1 cellular context compared by ENCODE assay signal in genomic region chr16:15949210-15950166, GRCh38.
TF ChIP-seq lines count a peak whose summit lies in the region.

Gene ABCC1, plus strand, starts transcription at chr16:15949616. Its CDS starts 136 bp downstream, at chr16:15949752.

TF ChIP-seq in HepG2, 621 proteins besides CTCF, POLR2A, EP300 and RAD21 (continued from another document and continues in another):
- TF ChIP-seq, protein P1, sequence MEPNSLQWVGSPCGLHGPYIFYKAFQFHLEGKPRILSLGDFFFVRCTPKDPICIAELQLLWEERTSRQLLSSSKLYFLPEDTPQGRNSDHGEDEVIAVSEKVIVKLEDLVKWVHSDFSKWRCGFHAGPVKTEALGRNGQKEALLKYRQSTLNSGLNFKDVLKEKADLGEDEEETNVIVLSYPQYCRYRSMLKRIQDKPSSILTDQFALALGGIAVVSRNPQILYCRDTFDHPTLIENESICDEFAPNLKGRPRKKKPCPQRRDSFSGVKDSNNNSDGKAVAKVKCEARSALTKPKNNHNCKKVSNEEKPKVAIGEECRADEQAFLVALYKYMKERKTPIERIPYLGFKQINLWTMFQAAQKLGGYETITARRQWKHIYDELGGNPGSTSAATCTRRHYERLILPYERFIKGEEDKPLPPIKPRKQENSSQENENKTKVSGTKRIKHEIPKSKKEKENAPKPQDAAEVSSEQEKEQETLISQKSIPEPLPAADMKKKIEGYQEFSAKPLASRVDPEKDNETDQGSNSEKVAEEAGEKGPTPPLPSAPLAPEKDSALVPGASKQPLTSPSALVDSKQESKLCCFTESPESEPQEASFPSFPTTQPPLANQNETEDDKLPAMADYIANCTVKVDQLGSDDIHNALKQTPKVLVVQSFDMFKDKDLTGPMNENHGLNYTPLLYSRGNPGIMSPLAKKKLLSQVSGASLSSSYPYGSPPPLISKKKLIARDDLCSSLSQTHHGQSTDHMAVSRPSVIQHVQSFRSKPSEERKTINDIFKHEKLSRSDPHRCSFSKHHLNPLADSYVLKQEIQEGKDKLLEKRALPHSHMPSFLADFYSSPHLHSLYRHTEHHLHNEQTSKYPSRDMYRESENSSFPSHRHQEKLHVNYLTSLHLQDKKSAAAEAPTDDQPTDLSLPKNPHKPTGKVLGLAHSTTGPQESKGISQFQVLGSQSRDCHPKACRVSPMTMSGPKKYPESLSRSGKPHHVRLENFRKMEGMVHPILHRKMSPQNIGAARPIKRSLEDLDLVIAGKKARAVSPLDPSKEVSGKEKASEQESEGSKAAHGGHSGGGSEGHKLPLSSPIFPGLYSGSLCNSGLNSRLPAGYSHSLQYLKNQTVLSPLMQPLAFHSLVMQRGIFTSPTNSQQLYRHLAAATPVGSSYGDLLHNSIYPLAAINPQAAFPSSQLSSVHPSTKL (CRISPR knock-in tag; IDR thresholded peaks at IDR 0.05), result no peak
- TF ChIP-seq ZBTB7A (CRISPR knock-in tag; IDR thresholded peaks at IDR 0.05) (0 out of 2 replicates have a peak, but pooled peaks have one; percentile 52), HOXA3 (CRISPR knock-in tag; IDR thresholded peaks at IDR 0.05) (peak; percentile 41; the same call in 1 of the 2 replicates), SNRNP70 (IDR thresholded peaks at IDR 0.05; ENCODE audit: low read depth, low read length) (no peak), ZNF557 (CRISPR knock-in tag; IDR thresholded peaks at IDR 0.05) (no peak), ZNF703 (CRISPR knock-in tag; IDR thresholded peaks at IDR 0.05; ENCODE audit: borderline replicate concordance) (no peak), KLF15 (CRISPR knock-in tag; IDR thresholded peaks at IDR 0.05; ENCODE audit: borderline replicate concordance) (no peak), ZFY (CRISPR knock-in tag; IDR thresholded peaks at IDR 0.05) (peak; percentile 72), RFX5 (IDR thresholded peaks at IDR 0.05; ENCODE audit: low read depth, low read length) (no peak; the same call in 1 of the 2 replicates), ZNF142 (CRISPR knock-in tag; IDR thresholded peaks at IDR 0.05) (peak; percentile 35; the same call in 1 of the 2 replicates), TIGD3 (CRISPR knock-in tag; IDR thresholded peaks at IDR 0.05; ENCODE audit: borderline replicate concordance) (0 out of 2 replicates have a peak, but pooled peaks have one; percentile 40), ZNF136 (CRISPR knock-in tag; IDR thresholded peaks at IDR 0.05; ENCODE audit: low read depth) (no peak), RARG (CRISPR knock-in tag; IDR thresholded peaks at IDR 0.05; ENCODE audit: low read depth) (no peak), CBX1 (IDR thresholded peaks at IDR 0.05; ENCODE audit: low read depth) (peak; percentile 41), ETS1 (CRISPR knock-in tag; IDR thresholded peaks at IDR 0.05) (no peak), ZNF256 (CRISPR knock-in tag; conservative IDR thresholded peaks at IDR 0.05) (no peak), ZNF235 (CRISPR knock-in tag; IDR thresholded peaks at IDR 0.05; ENCODE audit: borderline replicate concordance) (0 out of 2 replicates have a peak, but pooled peaks have one; percentile 79), ZNF878 (CRISPR knock-in tag; IDR thresholded peaks at IDR 0.05) (0 out of 2 replicates have a peak, but pooled peaks have one; percentile 53), ZNF484 (CRISPR knock-in tag; IDR thresholded peaks at IDR 0.05; ENCODE audit: borderline replicate concordance, low read depth) (no peak), ZNF160 (CRISPR knock-in tag; IDR thresholded peaks at IDR 0.05) (no peak), ZNF777 (CRISPR knock-in tag; IDR thresholded peaks at IDR 0.05) (peak; percentile 19; the same call in 1 of the 2 replicates), SP1 (IDR thresholded peaks at IDR 0.05) (no peak), SP1 (CRISPR knock-in tag; IDR thresholded peaks at IDR 0.05) (no peak), ZNF674 (CRISPR knock-in tag; IDR thresholded peaks at IDR 0.05; ENCODE audit: low read depth) (no peak), MED1 (CRISPR knock-in tag; IDR thresholded peaks at IDR 0.05) (peak; percentile 18; the same call in 1 of the 2 replicates), POLR2AphosphoS5 (IDR thresholded peaks at IDR 0.05; ENCODE audit: low read depth, low read length) (peak; percentile 50; the same call in 1 of the 2 replicates), ZNF207 (IDR thresholded peaks at IDR 0.05; ENCODE audit: borderline replicate concordance) (no peak), EEA1 (CRISPR knock-in tag; IDR thresholded peaks at IDR 0.05; ENCODE audit: borderline replicate concordance) (no peak), GMEB1 (CRISPR knock-in tag; IDR thresholded peaks at IDR 0.05; ENCODE audit: borderline replicate concordance) (peak; percentile 22; the same call in 1 of the 2 replicates)
- TF ChIP-seq, protein P2, sequence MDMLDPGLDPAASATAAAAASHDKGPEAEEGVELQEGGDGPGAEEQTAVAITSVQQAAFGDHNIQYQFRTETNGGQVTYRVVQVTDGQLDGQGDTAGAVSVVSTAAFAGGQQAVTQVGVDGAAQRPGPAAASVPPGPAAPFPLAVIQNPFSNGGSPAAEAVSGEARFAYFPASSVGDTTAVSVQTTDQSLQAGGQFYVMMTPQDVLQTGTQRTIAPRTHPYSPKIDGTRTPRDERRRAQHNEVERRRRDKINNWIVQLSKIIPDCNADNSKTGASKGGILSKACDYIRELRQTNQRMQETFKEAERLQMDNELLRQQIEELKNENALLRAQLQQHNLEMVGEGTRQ (IDR thresholded peaks at IDR 0.05; ENCODE audit: low read depth, low read length), result no peak
- TF ChIP-seq, protein P2 (CRISPR knock-in tag; IDR thresholded peaks at IDR 0.05; ENCODE audit: borderline replicate concordance), result no peak
- TF ChIP-seq, protein P3, sequence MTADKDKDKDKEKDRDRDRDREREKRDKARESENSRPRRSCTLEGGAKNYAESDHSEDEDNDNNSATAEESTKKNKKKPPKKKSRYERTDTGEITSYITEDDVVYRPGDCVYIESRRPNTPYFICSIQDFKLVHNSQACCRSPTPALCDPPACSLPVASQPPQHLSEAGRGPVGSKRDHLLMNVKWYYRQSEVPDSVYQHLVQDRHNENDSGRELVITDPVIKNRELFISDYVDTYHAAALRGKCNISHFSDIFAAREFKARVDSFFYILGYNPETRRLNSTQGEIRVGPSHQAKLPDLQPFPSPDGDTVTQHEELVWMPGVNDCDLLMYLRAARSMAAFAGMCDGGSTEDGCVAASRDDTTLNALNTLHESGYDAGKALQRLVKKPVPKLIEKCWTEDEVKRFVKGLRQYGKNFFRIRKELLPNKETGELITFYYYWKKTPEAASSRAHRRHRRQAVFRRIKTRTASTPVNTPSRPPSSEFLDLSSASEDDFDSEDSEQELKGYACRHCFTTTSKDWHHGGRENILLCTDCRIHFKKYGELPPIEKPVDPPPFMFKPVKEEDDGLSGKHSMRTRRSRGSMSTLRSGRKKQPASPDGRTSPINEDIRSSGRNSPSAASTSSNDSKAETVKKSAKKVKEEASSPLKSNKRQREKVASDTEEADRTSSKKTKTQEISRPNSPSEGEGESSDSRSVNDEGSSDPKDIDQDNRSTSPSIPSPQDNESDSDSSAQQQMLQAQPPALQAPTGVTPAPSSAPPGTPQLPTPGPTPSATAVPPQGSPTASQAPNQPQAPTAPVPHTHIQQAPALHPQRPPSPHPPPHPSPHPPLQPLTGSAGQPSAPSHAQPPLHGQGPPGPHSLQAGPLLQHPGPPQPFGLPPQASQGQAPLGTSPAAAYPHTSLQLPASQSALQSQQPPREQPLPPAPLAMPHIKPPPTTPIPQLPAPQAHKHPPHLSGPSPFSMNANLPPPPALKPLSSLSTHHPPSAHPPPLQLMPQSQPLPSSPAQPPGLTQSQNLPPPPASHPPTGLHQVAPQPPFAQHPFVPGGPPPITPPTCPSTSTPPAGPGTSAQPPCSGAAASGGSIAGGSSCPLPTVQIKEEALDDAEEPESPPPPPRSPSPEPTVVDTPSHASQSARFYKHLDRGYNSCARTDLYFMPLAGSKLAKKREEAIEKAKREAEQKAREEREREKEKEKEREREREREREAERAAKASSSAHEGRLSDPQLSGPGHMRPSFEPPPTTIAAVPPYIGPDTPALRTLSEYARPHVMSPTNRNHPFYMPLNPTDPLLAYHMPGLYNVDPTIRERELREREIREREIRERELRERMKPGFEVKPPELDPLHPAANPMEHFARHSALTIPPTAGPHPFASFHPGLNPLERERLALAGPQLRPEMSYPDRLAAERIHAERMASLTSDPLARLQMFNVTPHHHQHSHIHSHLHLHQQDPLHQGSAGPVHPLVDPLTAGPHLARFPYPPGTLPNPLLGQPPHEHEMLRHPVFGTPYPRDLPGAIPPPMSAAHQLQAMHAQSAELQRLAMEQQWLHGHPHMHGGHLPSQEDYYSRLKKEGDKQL (CRISPR knock-in tag; IDR thresholded peaks at IDR 0.05; ENCODE audit: low read depth), result no peak
- TF ChIP-seq, protein P4, sequence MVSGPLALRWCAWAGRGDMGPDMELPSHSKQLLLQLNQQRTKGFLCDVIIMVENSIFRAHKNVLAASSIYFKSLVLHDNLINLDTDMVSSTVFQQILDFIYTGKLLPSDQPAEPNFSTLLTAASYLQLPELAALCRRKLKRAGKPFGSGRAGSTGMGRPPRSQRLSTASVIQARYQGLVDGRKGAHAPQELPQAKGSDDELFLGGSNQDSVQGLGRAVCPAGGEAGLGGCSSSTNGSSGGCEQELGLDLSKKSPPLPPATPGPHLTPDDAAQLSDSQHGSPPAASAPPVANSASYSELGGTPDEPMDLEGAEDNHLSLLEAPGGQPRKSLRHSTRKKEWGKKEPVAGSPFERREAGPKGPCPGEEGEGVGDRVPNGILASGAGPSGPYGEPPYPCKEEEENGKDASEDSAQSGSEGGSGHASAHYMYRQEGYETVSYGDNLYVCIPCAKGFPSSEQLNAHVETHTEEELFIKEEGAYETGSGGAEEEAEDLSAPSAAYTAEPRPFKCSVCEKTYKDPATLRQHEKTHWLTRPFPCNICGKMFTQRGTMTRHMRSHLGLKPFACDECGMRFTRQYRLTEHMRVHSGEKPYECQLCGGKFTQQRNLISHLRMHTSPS (CRISPR knock-in tag; IDR thresholded peaks at IDR 0.05; ENCODE audit: low read depth), result no peak; the same call in 1 of the 2 replicates
